ENCODE assay signal across 24 cellular contexts in the genomic region with DNA sequence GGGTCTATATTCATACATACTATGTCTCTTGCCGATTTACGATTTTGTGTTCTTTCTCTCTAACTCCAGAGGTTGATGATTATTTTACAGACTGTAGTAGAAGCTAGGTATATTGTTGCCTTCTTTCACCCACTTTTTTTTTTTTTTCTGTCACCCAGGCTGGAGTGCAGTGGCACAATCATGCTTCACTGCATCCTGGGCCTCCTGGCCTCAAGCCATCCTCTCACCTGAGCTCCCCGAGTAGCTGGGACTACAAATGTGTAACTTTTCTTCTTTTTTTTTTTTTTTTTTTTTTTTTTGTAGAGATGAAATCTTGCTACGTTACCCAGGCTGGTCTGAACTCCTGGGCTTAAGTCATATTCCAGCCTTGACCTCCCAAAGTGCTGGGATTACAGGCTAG.
"Had no signal": no experiment of that assay in that cellular context is flagged by ENCODE, and none has a peak within 500 bp of the region (broad histone marks: within the 10 kb centered on the region; RNA-seq: fewer than 3 reads in every experiment).

No MANE protein-coding gene starts in this region.

- H3K27me3 ChIP-seq: heart right ventricle, hepatocyte, left lung, ovary, right atrium auricular region, right lobe of liver, stomach, testis, tibial artery, upper lobe of right lung had no signal

- H3K27ac Mint-ChIP-seq: naive B cell; natural killer cell; progenitor cell of endocrine pancreas; stimulated activated naive B cell treated with anti-CD40 and anti-IgM and Interleukin-4, amounts not matched to agents 10 μg/mL and 1 μg/mL and 100 μg/mL, for 72 hours had no signal

- H3K27ac ChIP-seq: heart right ventricle, hepatocyte, left lung, lower lobe of right lung, ovary, right atrium auricular region, right lobe of liver, stomach, testis, tibial artery, upper lobe of right lung had no signal

- H3K36me3 ChIP-seq: heart right ventricle, left lung, lower lobe of right lung, ovary, right atrium auricular region, right lobe of liver, stomach, tibial artery, upper lobe of right lung had no signal

- H3K27me3 Mint-ChIP-seq: naive B cell; progenitor cell of endocrine pancreas; stimulated activated naive B cell treated with anti-CD40 and anti-IgM and Interleukin-4, amounts not matched to agents 10 μg/mL and 1 μg/mL and 100 μg/mL, for 72 hours had no signal

- DNase-seq: heart right ventricle; islet precursor cell; left cardiac atrium; left lung; lower lobe of right lung; mammary epithelial cell; mesenchymal stem cell; naive B cell; natural killer cell; ovary; right lobe of liver; stimulated activated CD4-positive, alpha-beta T cell treated with anti-CD3 and anti-CD28 coated beads, Interleukin-2, amount 100 ng/mL, for 24 hours; stimulated activated CD4-positive, alpha-beta T cell treated with anti-CD3 and anti-CD28 coated beads, Interleukin-4, amount 100 ng/mL, for 1 hour; stimulated activated naive B cell treated with anti-CD40 and anti-IgM and Interleukin-4, amounts not matched to agents 10 μg/mL and 1 μg/mL and 100 μg/mL, for 72 hours; stimulated activated naive CD8-positive, alpha-beta T cell treated with anti-CD3 and anti-CD28 coated beads, Interleukin-15, Interleukin-2, amounts not matched to agents 100 U/mL and 50 U/mL, for 24 hours; stomach; testis; tibial artery; trophoblast cell; upper lobe of right lung had no signal

- H3K9me3 ChIP-seq: heart right ventricle, left lung, lower lobe of right lung, ovary, right atrium auricular region, right lobe of liver, stomach, testis, tibial artery, upper lobe of right lung had no signal

- H3K4me2 ChIP-seq: hepatocyte had no signal

- H3K4me3 ChIP-seq: heart right ventricle, hepatocyte, left lung, lower lobe of right lung, ovary, right atrium auricular region, right lobe of liver, smooth muscle cell, stomach, testis, tibial artery, upper lobe of right lung had no signal

- H3K9me3 Mint-ChIP-seq: stimulated activated naive B cell treated with anti-CD40 and anti-IgM and Interleukin-4, amounts not matched to agents 10 μg/mL and 1 μg/mL and 100 μg/mL, for 72 hours had no signal

- H3K4me1 Mint-ChIP-seq: naive B cell; natural killer cell; stimulated activated naive B cell treated with anti-CD40 and anti-IgM and Interleukin-4, amounts not matched to agents 10 μg/mL and 1 μg/mL and 100 μg/mL, for 72 hours had no signal

- H3K4me3 Mint-ChIP-seq: naive B cell; natural killer cell; stimulated activated naive B cell treated with anti-CD40 and anti-IgM and Interleukin-4, amounts not matched to agents 10 μg/mL and 1 μg/mL and 100 μg/mL, for 72 hours had no signal

- H3K36me3 Mint-ChIP-seq: naive B cell; natural killer cell; stimulated activated naive B cell treated with anti-CD40 and anti-IgM and Interleukin-4, amounts not matched to agents 10 μg/mL and 1 μg/mL and 100 μg/mL, for 72 hours had no signal

- H2AFZ ChIP-seq: hepatocyte had no signal

- H3K4me1 ChIP-seq: left lung, lower lobe of right lung, right atrium auricular region, right lobe of liver, stomach, testis, upper lobe of right lung had no signal
